In genomic region chr20:1336699-1337387, GRCh38 we compare ENCODE assay signal across 11 cellular contexts. TPM values are rescaled to one million over a fixed set of nuclear protein-coding genes. Genes with fewer than 3 reads are reported as not detected.
DNase-seq lines count a peak whose midpoint lies in the region; ATAC-seq and TF ChIP-seq lines count a peak whose summit lies in the region.
"Had no signal": no experiment of that assay in that cellular context is flagged by ENCODE, and none has a peak within 500 bp of the region (broad histone marks: within the 10 kb centered on the region; RNA-seq: fewer than 3 reads in every experiment).

No MANE protein-coding gene starts in this region.

- in situ Hi-C loops in mammary epithelial cell (cut with MboI; ENCODE audit: low sequenced_read_pairs in 2 of 2) = no loop called here

- H3K4me2 ChIP-seq in mammary epithelial cell (ENCODE audit: insufficient read depth, low read depth, low read length) = peak overlapping the region; percentile 0
- H3K4me2 ChIP-seq: BLaER1, smooth muscle cell had no signal

- TF ChIP-seq CTCF in mammary epithelial cell (conservative IDR thresholded peaks at IDR 0.05 in 1 of 2, IDR thresholded peaks at IDR 0.05 in 1 of 2; ENCODE audit: extremely low read depth in 1 of 2, insufficient read depth in 1 of 2, low read depth in 1 of 2, low read length in 2 of 2) (no peak), upper lobe of right lung (IDR thresholded peaks at IDR 0.05) (no peak)

- H3K36me3 ChIP-seq in mammary epithelial cell (ENCODE audit: insufficient read depth, low read length) (no peaks in the 10 kb centered on the region), upper lobe of right lung (peaks cover 5% of the 10 kb centered on the region)

- H3K9me3 ChIP-seq in mammary epithelial cell (replicated peaks; ENCODE audit: insufficient read depth, low read length) (no peaks in the 10 kb centered on the region), upper lobe of right lung (no peaks in the 10 kb centered on the region)
- H3K9me3 ChIP-seq: BLaER1 had no signal

- dilution Hi-C loops in mammary epithelial cell (cut with HindIII; ENCODE audit: low sequenced_read_pairs) = no loop called here

- CTCF ChIA-PET in mammary epithelial cell (lab: Charles Lee; ENCODE audit: low non-redundant PET) = interaction anchor here (0.6 to 1.1 kb wide), 2 partner anchors 10 to 129 kb away, joined by 4 read pairs; no protein-coding TSS in a partner anchor

- ATAC-seq in upper lobe of right lung (peak; percentile 89), HG02763 (IDR thresholded peaks at IDR 0.05; ENCODE audit: unreplicated experiment) (no peak)

- peaks cover 25% of the 10 kb centered on the region for H3K79me2 ChIP-seq in mammary epithelial cell (ENCODE audit: insufficient read depth, low read length)

- 27% methylated on average over 14 of the region's 14 CpGs for WGBS in mammary epithelial cell (ENCODE audit: low coverage, missing lambda C conversion rate)

- H3K4me3 ChIP-seq in mammary epithelial cell (replicated peaks in 1 of 3; ENCODE audit: insufficient read depth in 1 of 3, low read depth in 2 of 3, low read length in 3 of 3) = no peak overlapping the region
- H3K4me3 ChIP-seq in upper lobe of right lung = no peak overlapping the region
- H3K4me3 ChIP-seq: BLaER1, smooth muscle cell had no signal

- intact Hi-C loops in mammary epithelial cell (cut with micrococcal nuclease) = no loop called here
- intact Hi-C loops in upper lobe of right lung (cut with DNase I) = loop anchor here (10.0 kb wide), 1 partner anchor 58 kb away; the partner anchor contains the start of gene FKBP1A

- H3K27ac ChIP-seq in mammary epithelial cell (ENCODE audit: insufficient read depth, low read depth, low read length) = no peak overlapping the region
- peak overlapping the region; percentile 70 for H3K27ac ChIP-seq in upper lobe of right lung
- H3K27ac ChIP-seq: BLaER1 had no signal

- no peaks in the 10 kb centered on the region for H4K20me1 ChIP-seq in mammary epithelial cell (ENCODE audit: insufficient read depth, low read length)

- H3K27me3 ChIP-seq in mammary epithelial cell (ENCODE audit: insufficient read depth, low read length) (no peaks in the 10 kb centered on the region), upper lobe of right lung (no peaks in the 10 kb centered on the region)
- H3K27me3 ChIP-seq: BLaER1 had no signal

- BruUV-seq in mammary epithelial cell (replicated peaks; lab: Mats Ljungman, UMichigan) = no TSS peak

- H2AFZ ChIP-seq in mammary epithelial cell (ENCODE audit: low read depth, low read length) = no peak overlapping the region

- H3K9ac ChIP-seq in mammary epithelial cell (ENCODE audit: insufficient read depth, low read length) = no peak overlapping the region
- H3K9ac ChIP-seq: BLaER1 had no signal

- H3K4me1 ChIP-seq in mammary epithelial cell (ENCODE audit: insufficient read depth, low read length) (peaks cover 20% of the 10 kb centered on the region), upper lobe of right lung (peaks cover 27% of the 10 kb centered on the region)

- peak; percentile 60 for DNase-seq in activated CD8-positive, alpha-beta memory T cell treated with anti-CD3 and anti-CD28 coated beads for 24 hours
- no peak for DNase-seq in activated CD8-positive, alpha-beta memory T cell treated with anti-CD3 and anti-CD28 coated beads, Interleukin-2, amount 50 U/mL, for 4 hours
- no peak for DNase-seq in mammary epithelial cell
- peak; percentile 91 to 97 for DNase-seq in lung microvascular endothelial cell (ENCODE audit: low read depth in 2 of 2)
- peak; percentile 88 for DNase-seq in upper lobe of right lung
- DNase-seq in HuH-7 (ENCODE audit: low spot score) = no peak
- DNase-seq in NCI-H1417 (lab: John Stamatoyannopoulos, UW) = no peak
- DNase-seq: foreskin melanocyte had no signal

RNA-seq across cellular contexts. Expression of gene SDCBP2, which starts 7.9 kb away (rescaled TPM):
- total RNA-seq in mammary epithelial cell (10 to 100 TPM in 1 of 2 donors, 1 to 10 TPM in 1; 9.1 to 13.8 TPM), lung microvascular endothelial cell (2.0 and 4.4 TPM in 2 replicates), upper lobe of right lung (10.9 TPM)
- polyA plus RNA-seq in mammary epithelial cell = 22.2 TPM
- not detected for polyA minus RNA-seq in mammary epithelial cell

RNA-seq across cellular contexts. Expression of gene FKBP1A, which starts 56.0 kb away (rescaled TPM):
- total RNA-seq in mammary epithelial cell = 100 to 1,000 TPM; 139 to 425 TPM
- 522 TPM for polyA plus RNA-seq in mammary epithelial cell
- polyA minus RNA-seq in mammary epithelial cell = 1,454 TPM
- 263 and 278 TPM in 2 replicates for total RNA-seq in lung microvascular endothelial cell
- total RNA-seq in upper lobe of right lung = 266 TPM

Comparison
In these comparisons a context has a peak if more than half of its experiments do, and no peak if none do; other contexts are left out.
1. DNase-seq: peak in activated CD8-positive, alpha-beta memory T cell treated with anti-CD3 and anti-CD28 coated beads for 24 hours (single experiment), lung microvascular endothelial cell (2 of 2) and upper lobe of right lung (single experiment); none in activated CD8-positive, alpha-beta memory T cell treated with anti-CD3 and anti-CD28 coated beads, Interleukin-2, amount 50 U/mL, for 4 hours (single experiment), mammary epithelial cell (single experiment), HuH-7 (single experiment) and NCI-H1417 (0 of 3).